8 cellular contexts compared by ENCODE assay signal in genomic region chr1:234656981-234657651, GRCh38. TPM values are rescaled to one million over a fixed set of nuclear protein-coding genes. Genes with fewer than 3 reads are reported as not detected.
A peak's percentile ranks its signal among the peaks of the same experiment; 100 is the strongest.
DNase-seq lines count a peak whose midpoint lies in the region; ATAC-seq and TF ChIP-seq lines count a peak whose summit lies in the region.

No MANE protein-coding gene starts in this region.

- no peaks in the 10 kb centered on the region for H3K27me3 ChIP-seq in Panc1 (ENCODE audit: control insufficient read depth, insufficient read depth, low read length)

- CTCF ChIA-PET in Panc1 (lab: Charles Lee): interaction anchor here (0.5 to 0.9 kb wide), 2 partner anchors 412 to 436 kb away, joined by 3 read pairs; no protein-coding TSS in a partner anchor

- ATAC-seq in GM19463 (IDR thresholded peaks at IDR 0.05; ENCODE audit: unreplicated experiment) (peak; percentile 57), Panc1 (peak; percentile 89), omental fat pad (ENCODE audit: low FRiP score) (peak; percentile 75)

- no TSS peak for BruUV-seq in Panc1 (replicated peaks; lab: Mats Ljungman, UMichigan)

- TF ChIP-seq POLR2A in erythroblast (IDR thresholded peaks at IDR 0.05; ENCODE audit: low read length): no peak

- peaks cover 17% of the 10 kb centered on the region; the same call in 1 of the 2 replicates for H3K9me3 ChIP-seq in Panc1 (ENCODE audit: control insufficient read depth, insufficient read depth, low read depth, low read length)

- H3K27ac ChIP-seq in Panc1 (ENCODE audit: low read length): peak overlapping the region; percentile 98

- in situ Hi-C loops in Panc1 (cut with HindIII; ENCODE audit: low pct_unique_long_range_greater_than_20kb, low sequenced_read_pairs): no loop called here

- H3K4me3 ChIP-seq in Panc1 (ENCODE audit: low read depth in 2 of 2, low read length in 2 of 2): peak overlapping the region; percentile 19 to 50

- no peaks in the 10 kb centered on the region for H3K36me3 ChIP-seq in Panc1 (ENCODE audit: control insufficient read depth, insufficient read depth, low read length)

- TF ChIP-seq CTCF in Panc1 (IDR thresholded peaks at IDR 0.05) (no peak), omental fat pad (IDR thresholded peaks at IDR 0.05) (no peak)

- intact Hi-C loops in Panc1 (cut with micrococcal nuclease; ENCODE audit: unreplicated experiment): no loop called here

- POLR2A ChIA-PET in Panc1 (lab: Charles Lee): interaction anchor here (0.5 kb wide), 1 partner anchor 67 kb away, joined by 3 read pairs; no protein-coding TSS in a partner anchor

- peaks cover 58% of the 10 kb centered on the region for H3K4me1 ChIP-seq in Panc1 (ENCODE audit: control insufficient read depth, insufficient read depth, low read length)

- DNase-seq in AML-193 (lab: John Stamatoyannopoulos, UW) (peak; percentile 81 to 85), Panc1 (ENCODE audit: low read depth, low spot score) (peak; percentile 98), erythroblast (lab: John Stamatoyannopoulos, UW) (peak; percentile 10 to 39), omental fat pad (ENCODE audit: low spot score) (no peak), NK-92 (lab: John Stamatoyannopoulos, UW; ENCODE audit: unreplicated experiment) (no peak), GM19238 (ENCODE audit: insufficient read length, low spot score) (no peak), NCI-H446 treated with DMSO at 0.1 percent for 48 hours (lab: John Stamatoyannopoulos, UW) (no peak)

RNA-seq across cellular contexts. Expression of gene IRF2BP2, which starts 47.1 kb away (rescaled TPM):
- 187 TPM for total RNA-seq in Panc1 (2021; ENCODE audit: unreplicated experiment)
- 155 TPM for polyA plus RNA-seq in Panc1 (2012; ENCODE audit: insufficient read length)
- total RNA-seq in omental fat pad: 10 to 100 TPM; 39.4 to 67.1 (median 40.0) TPM

Comparison
In these comparisons a context has a peak if more than half of its experiments do, and no peak if none do; other contexts are left out.
1. DNase-seq: peak in AML-193 (2 of 2), Panc1 (single experiment) and erythroblast (2 of 2); none in omental fat pad (single experiment), NK-92 (single experiment), GM19238 (single experiment) and NCI-H446 treated with DMSO at 0.1 percent for 48 hours (single experiment).
2. Peak in every context shown above with its lines, with median percentiles within 50 percentile points of each other: ATAC-seq.